In genomic region chr3:172581757-172582166, GRCh38 we compare ENCODE assay signal across 1 cellular context.
TF ChIP-seq lines count a peak whose summit lies in the region.

No MANE protein-coding gene starts in this region.

TF ChIP-seq in WTC11, 78 proteins besides CTCF, POLR2A, EP300 and RAD21 (continued from another document):
- TF ChIP-seq ZNF425 (CRISPR knock-in tag; conservative IDR thresholded peaks at IDR 0.05) (no peak), ETV6 (CRISPR knock-in tag; IDR thresholded peaks at IDR 0.05) (no peak)
